Comparison of ENCODE assay signal across 12 cellular contexts in the genomic region with DNA sequence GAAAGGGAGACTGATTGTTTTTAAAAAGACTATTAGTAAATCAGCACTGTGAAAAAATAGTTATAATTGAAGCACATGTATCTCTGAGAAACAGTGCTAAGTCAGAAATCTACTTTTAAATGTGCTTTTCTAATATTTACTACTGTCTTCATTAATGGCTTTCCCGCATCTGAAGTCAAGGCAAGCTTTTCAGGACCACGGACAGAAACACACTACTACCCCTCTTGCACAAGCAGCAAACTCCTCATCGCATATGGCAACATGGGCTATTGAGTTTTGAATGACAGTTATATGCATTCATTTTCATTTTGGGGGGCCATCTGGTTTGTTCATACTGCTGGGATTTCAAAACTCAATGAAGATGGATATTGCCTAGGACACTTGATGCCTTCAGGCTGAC.
A peak's percentile ranks its signal among the peaks of the same experiment; 100 is the strongest.
DNase-seq lines count a peak whose midpoint lies in the region; ATAC-seq, FAIRE-seq and TF ChIP-seq lines count a peak whose summit lies in the region.
"Had no signal": no experiment of that assay in that cellular context is flagged by ENCODE, and none has a peak within 500 bp of the region (broad histone marks: within the 10 kb centered on the region; RNA-seq: fewer than 3 reads in every experiment).

No MANE protein-coding gene starts in this region.

- H3K4me1 Mint-ChIP-seq in GM23338 (peaks cover 8% of the 10 kb centered on the region), nephron progenitor cell (peaks cover 3% of the 10 kb centered on the region)
- no peaks in the 10 kb centered on the region for H3K4me1 Mint-ChIP-seq in activated T-cell treated with anti-CD3 and anti-CD28 coated beads, Interleukin-2, amount 50 U/mL, for 4 hours (ENCODE audit: low read depth)
- H3K4me1 Mint-ChIP-seq: activated naive CD8-positive, alpha-beta T cell treated with anti-CD3 and anti-CD28 coated beads, Interleukin-2, amount 50 U/mL, for 24 hours had no signal

- H3K4me1 ChIP-seq in GM23338 (ENCODE audit: insufficient read depth): peaks cover 5% of the 10 kb centered on the region; the same call in 1 of the 2 replicates
- H3K4me1 ChIP-seq in esophagus squamous epithelium: no peaks in the 10 kb centered on the region

- TF ChIP-seq CTCF in GM23338 (conservative IDR thresholded peaks at IDR 0.05; ENCODE audit: low read depth in 2 of 2) (no peak), NB4 (IDR thresholded peaks at IDR 0.05; ENCODE audit: low read depth, low read length) (no peak), bronchial epithelial cell (IDR thresholded peaks at IDR 0.05; ENCODE audit: insufficient read depth, low read length, severe bottlenecking) (no peak), nephron progenitor cell (IDR thresholded peaks at IDR 0.05) (no peak), esophagus squamous epithelium (IDR thresholded peaks at IDR 0.05) (no peak)

- H2AFZ ChIP-seq in GM23338: no peak overlapping the region

- 13 to 14% methylated on average over 3 of the region's 3 CpGs for WGBS in esophagus squamous epithelium, 2 donors

- H3K27ac Mint-ChIP-seq in GM23338 (no peak overlapping the region), nephron progenitor cell (no peak overlapping the region)
- H3K27ac Mint-ChIP-seq: activated naive CD8-positive, alpha-beta T cell treated with anti-CD3 and anti-CD28 coated beads, Interleukin-2, amount 50 U/mL, for 24 hours; T-helper 2 cell treated with Interferon-gamma antibody and Interleukin-4, amounts not matched to agents 5 μg/mL and 100 μg/mL, for 36 hours had no signal

- H3K4me3 ChIP-seq in GM23338 (no peak overlapping the region), NB4 (ENCODE audit: low read depth, low read length) (no peak overlapping the region), bronchial epithelial cell (ENCODE audit: low read depth, low read length) (no peak overlapping the region), esophagus squamous epithelium (no peak overlapping the region)

- H3K9me3 Mint-ChIP-seq in GM23338 (no peaks in the 10 kb centered on the region), nephron progenitor cell (no peaks in the 10 kb centered on the region)
- peaks cover 12% of the 10 kb centered on the region for H3K9me3 Mint-ChIP-seq in activated T-cell treated with anti-CD3 and anti-CD28 coated beads, Interleukin-2, amount 50 U/mL, for 4 hours
- H3K9me3 Mint-ChIP-seq: T-helper 2 cell treated with Interferon-gamma antibody and Interleukin-4, amounts not matched to agents 5 μg/mL and 100 μg/mL, for 36 hours had no signal

- H3K27me3 ChIP-seq in GM23338 (ENCODE audit: insufficient read depth) (no peaks in the 10 kb centered on the region), bronchial epithelial cell (ENCODE audit: control insufficient read depth, insufficient read depth, low read length) (no peaks in the 10 kb centered on the region), esophagus squamous epithelium (no peaks in the 10 kb centered on the region)

- H3K27me3 Mint-ChIP-seq in GM23338 (ENCODE audit: insufficient read depth, low read depth, poor library complexity) (no peaks in the 10 kb centered on the region), nephron progenitor cell (ENCODE audit: low read depth, poor library complexity) (peaks cover 14% of the 10 kb centered on the region)
- H3K27me3 Mint-ChIP-seq in activated T-cell treated with anti-CD3 and anti-CD28 coated beads, Interleukin-2, amount 50 U/mL, for 4 hours (ENCODE audit: low read depth): no peaks in the 10 kb centered on the region
- H3K27me3 Mint-ChIP-seq: activated naive CD8-positive, alpha-beta T cell treated with anti-CD3 and anti-CD28 coated beads, Interleukin-2, amount 50 U/mL, for 24 hours had no signal

- no peaks in the 10 kb centered on the region for H3K9me2 ChIP-seq in GM23338 (ENCODE audit: insufficient read depth)

- FAIRE-seq in bronchial epithelial cell (lab: Jason Lieb, UNC): no peak

- H3K79me2 ChIP-seq in GM23338 (replicated peaks; ENCODE audit: insufficient read depth): no peaks in the 10 kb centered on the region

- no peak overlapping the region for H3K4me2 ChIP-seq in GM23338

- DNase-seq in GM23338 (ENCODE audit: low spot score): peak; percentile 83
- DNase-seq in NB4 (ENCODE audit: low read depth): peak; percentile 52
- DNase-seq in bronchial epithelial cell (ENCODE audit: low read depth): peak; percentile 60
- peak; percentile 69 for DNase-seq in nephron progenitor cell
- DNase-seq in NCI-H1436 treated with DMSO at 0.1 percent for 48 hours (lab: John Stamatoyannopoulos, UW): no peak
- DNase-seq in activated T-cell treated with anti-CD3 and anti-CD28 coated beads, Interleukin-2, amount 50 U/mL, for 4 hours: no peak
- no peak for DNase-seq in activated naive CD4-positive, alpha-beta T cell treated with anti-CD3 and anti-CD28 coated beads, Interleukin-2, amount 50 U/mL, for 16 hours
- no peak for DNase-seq in esophagus squamous epithelium (lab: John Stamatoyannopoulos, UW)
- DNase-seq: activated naive CD8-positive, alpha-beta T cell treated with anti-CD3 and anti-CD28 coated beads, Interleukin-2, amount 50 U/mL, for 24 hours; NCI-H1092; substantia nigra had no signal

- no peak overlapping the region for H3K27ac ChIP-seq in GM23338 (ENCODE audit: low read depth)
- H3K27ac ChIP-seq in esophagus squamous epithelium: no peak overlapping the region

- intact Hi-C loops in esophagus squamous epithelium (cut with DNase I): no loop called here

- TF ChIP-seq POLR2A in NB4 (IDR thresholded peaks at IDR 0.05; ENCODE audit: extremely low read depth, insufficient read length) (no peak), esophagus squamous epithelium (IDR thresholded peaks at IDR 0.05) (no peak)

- peak; percentile 38; the same call in 2 of the 3 replicates for ATAC-seq in GM23338
- no peak for ATAC-seq in activated T-cell treated with anti-CD3 and anti-CD28 coated beads, Interleukin-2, amount 50 U/mL, for 4 hours
- ATAC-seq: activated naive CD8-positive, alpha-beta T cell treated with anti-CD3 and anti-CD28 coated beads, Interleukin-2, amount 50 U/mL, for 24 hours had no signal

- no peaks in the 10 kb centered on the region for H3K9me3 ChIP-seq in esophagus squamous epithelium

- H3K4me3 Mint-ChIP-seq in GM23338: no peak overlapping the region
- H3K4me3 Mint-ChIP-seq in nephron progenitor cell: no peak overlapping the region
- no peak overlapping the region for H3K4me3 Mint-ChIP-seq in activated T-cell treated with anti-CD3 and anti-CD28 coated beads, Interleukin-2, amount 50 U/mL, for 4 hours
- H3K4me3 Mint-ChIP-seq: activated naive CD8-positive, alpha-beta T cell treated with anti-CD3 and anti-CD28 coated beads, Interleukin-2, amount 50 U/mL, for 24 hours; T-helper 2 cell treated with Interferon-gamma antibody and Interleukin-4, amounts not matched to agents 5 μg/mL and 100 μg/mL, for 36 hours had no signal

- no peaks in the 10 kb centered on the region for H4K20me1 ChIP-seq in GM23338 (replicated peaks; ENCODE audit: insufficient read depth)

- H3K36me3 Mint-ChIP-seq in GM23338 (ENCODE audit: low read depth) (no peaks in the 10 kb centered on the region), nephron progenitor cell (ENCODE audit: low read depth) (no peaks in the 10 kb centered on the region)
- H3K36me3 Mint-ChIP-seq in activated T-cell treated with anti-CD3 and anti-CD28 coated beads, Interleukin-2, amount 50 U/mL, for 4 hours (ENCODE audit: insufficient read depth): no peaks in the 10 kb centered on the region

- H3K36me3 ChIP-seq in GM23338 (ENCODE audit: insufficient read depth) (no peaks in the 10 kb centered on the region), bronchial epithelial cell (ENCODE audit: control insufficient read depth, insufficient read depth, low read length) (no peaks in the 10 kb centered on the region), esophagus squamous epithelium (no peaks in the 10 kb centered on the region)

- no peaks in the 10 kb centered on the region for H3F3A ChIP-seq in GM23338 (replicated peaks; ENCODE audit: low read depth)

TF ChIP-seq in GM23338, 12 proteins besides CTCF, POLR2A, EP300 and RAD21:
- TF ChIP-seq, protein P1, sequence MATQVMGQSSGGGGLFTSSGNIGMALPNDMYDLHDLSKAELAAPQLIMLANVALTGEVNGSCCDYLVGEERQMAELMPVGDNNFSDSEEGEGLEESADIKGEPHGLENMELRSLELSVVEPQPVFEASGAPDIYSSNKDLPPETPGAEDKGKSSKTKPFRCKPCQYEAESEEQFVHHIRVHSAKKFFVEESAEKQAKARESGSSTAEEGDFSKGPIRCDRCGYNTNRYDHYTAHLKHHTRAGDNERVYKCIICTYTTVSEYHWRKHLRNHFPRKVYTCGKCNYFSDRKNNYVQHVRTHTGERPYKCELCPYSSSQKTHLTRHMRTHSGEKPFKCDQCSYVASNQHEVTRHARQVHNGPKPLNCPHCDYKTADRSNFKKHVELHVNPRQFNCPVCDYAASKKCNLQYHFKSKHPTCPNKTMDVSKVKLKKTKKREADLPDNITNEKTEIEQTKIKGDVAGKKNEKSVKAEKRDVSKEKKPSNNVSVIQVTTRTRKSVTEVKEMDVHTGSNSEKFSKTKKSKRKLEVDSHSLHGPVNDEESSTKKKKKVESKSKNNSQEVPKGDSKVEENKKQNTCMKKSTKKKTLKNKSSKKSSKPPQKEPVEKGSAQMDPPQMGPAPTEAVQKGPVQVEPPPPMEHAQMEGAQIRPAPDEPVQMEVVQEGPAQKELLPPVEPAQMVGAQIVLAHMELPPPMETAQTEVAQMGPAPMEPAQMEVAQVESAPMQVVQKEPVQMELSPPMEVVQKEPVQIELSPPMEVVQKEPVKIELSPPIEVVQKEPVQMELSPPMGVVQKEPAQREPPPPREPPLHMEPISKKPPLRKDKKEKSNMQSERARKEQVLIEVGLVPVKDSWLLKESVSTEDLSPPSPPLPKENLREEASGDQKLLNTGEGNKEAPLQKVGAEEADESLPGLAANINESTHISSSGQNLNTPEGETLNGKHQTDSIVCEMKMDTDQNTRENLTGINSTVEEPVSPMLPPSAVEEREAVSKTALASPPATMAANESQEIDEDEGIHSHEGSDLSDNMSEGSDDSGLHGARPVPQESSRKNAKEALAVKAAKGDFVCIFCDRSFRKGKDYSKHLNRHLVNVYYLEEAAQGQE (IDR thresholded peaks at IDR 0.05; ENCODE audit: unreplicated experiment): peak; percentile 94
- TF ChIP-seq JUNB (IDR thresholded peaks at IDR 0.05; ENCODE audit: unreplicated experiment): no peak
TF ChIP-seq in GM23338: peak in this region for 1.

Comparison
In these comparisons a context has a peak if more than half of its experiments do, and no peak if none do; other contexts are left out.
1. DNase-seq: peak in GM23338 (single experiment), NB4 (single experiment), bronchial epithelial cell (single experiment) and nephron progenitor cell (single experiment); none in NCI-H1436 treated with DMSO at 0.1 percent for 48 hours (single experiment), activated T-cell treated with anti-CD3 and anti-CD28 coated beads, Interleukin-2, amount 50 U/mL, for 4 hours (single experiment), activated naive CD4-positive, alpha-beta T cell treated with anti-CD3 and anti-CD28 coated beads, Interleukin-2, amount 50 U/mL, for 16 hours (single experiment) and esophagus squamous epithelium (single experiment).